In the genomic region with DNA sequence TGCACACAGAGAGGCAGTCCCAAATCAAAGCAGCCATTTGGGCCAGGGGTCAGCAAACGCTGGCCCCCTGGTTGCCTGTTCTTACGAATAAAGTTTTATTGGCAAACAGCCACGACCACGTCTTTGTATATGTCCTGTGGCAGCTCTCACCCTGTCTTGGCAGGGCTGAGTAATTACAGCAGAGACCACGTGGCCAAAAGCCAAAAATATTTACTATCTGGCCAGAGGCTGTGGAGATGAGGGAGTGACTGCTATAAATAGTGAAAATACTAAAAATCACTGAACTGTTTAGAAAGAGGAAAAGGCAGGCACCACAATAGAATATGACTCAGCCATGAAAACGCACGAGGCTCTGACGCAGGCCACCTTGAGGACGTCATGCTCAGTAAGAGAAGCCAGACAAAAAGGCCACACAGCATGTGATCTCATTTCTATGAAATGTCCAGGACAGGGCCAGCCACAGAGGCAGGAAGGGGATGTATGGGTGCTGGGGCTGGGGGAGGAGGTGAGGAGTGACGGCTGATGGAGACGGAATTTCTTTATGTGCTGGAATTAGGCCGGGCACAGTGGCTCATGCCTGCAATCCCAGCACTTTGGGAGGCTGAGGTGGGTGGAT, we compare ENCODE assay signal across 9 cellular contexts. TPM values are rescaled to one million over a fixed set of nuclear protein-coding genes. Genes with fewer than 3 reads are reported as not detected.
DNase-seq lines count a peak whose midpoint lies in the region; ATAC-seq and TF ChIP-seq lines count a peak whose summit lies in the region.
"Had no signal": no experiment of that assay in that cellular context is flagged by ENCODE, and none has a peak within 500 bp of the region (broad histone marks: within the 10 kb centered on the region; RNA-seq: fewer than 3 reads in every experiment).

No MANE protein-coding gene starts in this region.

- TF ChIP-seq CTCF in MCF 10A (IDR thresholded peaks at IDR 0.05; ENCODE audit: unreplicated experiment) (no peak), liver (IDR thresholded peaks at IDR 0.05; ENCODE audit: low read depth, low read length, missing input control) (no peak)

- H3K36me3 Mint-ChIP-seq in MCF 10A (ENCODE audit: insufficient read depth, unreplicated experiment), result peaks cover 92% of the 10 kb centered on the region

- H3K9ac ChIP-seq in liver (ENCODE audit: low read depth in 1 of 2, low read length in 2 of 2), result no peak overlapping the region

- H3K9me3 ChIP-seq in liver (ENCODE audit: control insufficient read depth in 4 of 4, low read length in 3 of 4), result no peaks in the 10 kb centered on the region

- DNase-seq in NCI-H2171 treated with DMSO at 0.1 percent for 48 hours (lab: John Stamatoyannopoulos, UW) (peak; percentile 12), NCI-H2171 (lab: John Stamatoyannopoulos, UW) (no peak), MCF 10A (ENCODE audit: unreplicated experiment) (peak; percentile 98), ureter (ENCODE audit: low spot score) (peak; percentile 72), iPS-NIHi7 (ENCODE audit: extremely low spot score) (no peak), NCI-H2227 (lab: John Stamatoyannopoulos, UW; ENCODE audit: unreplicated experiment) (no peak)

- H3K27ac Mint-ChIP-seq in MCF 10A (ENCODE audit: low read depth, unreplicated experiment), result peak overlapping the region; percentile 97

- no peak overlapping the region for H3K4me3 ChIP-seq in liver (ENCODE audit: low read depth in 1 of 3, low read length in 3 of 3)

- no peak for TF ChIP-seq RAD21 in liver (IDR thresholded peaks at IDR 0.05)

- WGBS in liver, result 55% methylated on average over 12 of the region's 12 CpGs

- H3K4me3 Mint-ChIP-seq in MCF 10A (ENCODE audit: unreplicated experiment), result peak overlapping the region; percentile 63

- H3K4me1 Mint-ChIP-seq in MCF 10A (ENCODE audit: insufficient read depth, unreplicated experiment), result peaks cover 7% of the 10 kb centered on the region

- H3K4me1 ChIP-seq in liver (ENCODE audit: control insufficient read depth in 4 of 4, insufficient read depth in 4 of 4, low read length in 3 of 4), result peaks cover 0 to 10% (median 1%) of the 10 kb centered on the region in 4 donors

- H3K27ac ChIP-seq in liver (ENCODE audit: low read depth in 1 of 2, low read length in 2 of 2), result peak overlapping the region; percentile 64 to 69
- H3K27ac ChIP-seq: C4-2B had no signal

- POLR2A ChIA-PET in MCF 10A (lab: Yijun Ruan, JAX), result interaction anchor here (1.1 to 1.5 kb wide), 3 partner anchors 18 to 50 kb away, joined by 5 to 6 read pairs (median 5); a partner anchor contains a TSS

- H3K27me3 ChIP-seq in liver (ENCODE audit: control insufficient read depth in 4 of 4, insufficient read depth in 4 of 4, low read length in 3 of 4), result no peaks in the 10 kb centered on the region

- no TSS peak for BruUV-seq in MCF 10A (replicated peaks; lab: Mats Ljungman, UMichigan)

- H3K27me3 Mint-ChIP-seq in MCF 10A (ENCODE audit: insufficient read depth, unreplicated experiment), result no peaks in the 10 kb centered on the region

- intact Hi-C loops in MCF 10A (cut with micrococcal nuclease), result no loop called here

- H3K36me3 ChIP-seq in liver (ENCODE audit: control insufficient read depth in 4 of 4, insufficient read depth in 3 of 4, low read depth in 1 of 4, low read length in 3 of 4), result peaks cover 25 to 64% (median 46%) of the 10 kb centered on the region in 4 donors

- H3K9me3 Mint-ChIP-seq in MCF 10A (ENCODE audit: unreplicated experiment), result no peaks in the 10 kb centered on the region

- CTCF ChIA-PET in MCF 10A (lab: Yijun Ruan, JAX), result interaction anchor here (0.6 to 1.3 kb wide), 3 partner anchors 11 to 22 kb away, joined by 3 to 4 read pairs (median 4); no protein-coding TSS in a partner anchor

- no peak for ATAC-seq in GM18909 (IDR thresholded peaks at IDR 0.05; ENCODE audit: poor library complexity, unreplicated experiment)

TF ChIP-seq in liver, 16 proteins besides CTCF, POLR2A, EP300 and RAD21:
- TF ChIP-seq GABPA (IDR thresholded peaks at IDR 0.05 in 1 of 2, conservative IDR thresholded peaks at IDR 0.05 in 1 of 2), result no peak
- TF ChIP-seq YY1 (IDR thresholded peaks at IDR 0.05), result no peak
- TF ChIP-seq HNF4A (conservative IDR thresholded peaks at IDR 0.05), result no peak
- TF ChIP-seq TAF1 (conservative IDR thresholded peaks at IDR 0.05), result no peak
- TF ChIP-seq NR2F2 (IDR thresholded peaks at IDR 0.05), result peak; percentile 12
- TF ChIP-seq JUND (IDR thresholded peaks at IDR 0.05), result peak in 1 of 2 donors; percentile 69
- TF ChIP-seq, protein P1, sequence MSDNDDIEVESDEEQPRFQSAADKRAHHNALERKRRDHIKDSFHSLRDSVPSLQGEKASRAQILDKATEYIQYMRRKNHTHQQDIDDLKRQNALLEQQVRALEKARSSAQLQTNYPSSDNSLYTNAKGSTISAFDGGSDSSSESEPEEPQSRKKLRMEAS (IDR thresholded peaks at IDR 0.05), result no peak

RNA-seq across cellular contexts. Expression of a gene that starts 29.4 kb away (rescaled TPM):
- total RNA-seq in MCF 10A (2022) (not detected in 2 replicates), liver (1 to 10 TPM in 1 of 2 donors, under 1 TPM in 1; 0.17 to 2.8 TPM), ureter (not detected)
- polyA plus RNA-seq in liver, result 10 to 100 TPM in 1 of 2 donors, 1 to 10 TPM in 1; 2.7 to 13.7 TPM

RNA-seq across cellular contexts. Expression of a gene that starts 32.3 kb away (rescaled TPM):
- total RNA-seq in MCF 10A (2022) (not detected in 2 replicates), liver (not detected), ureter (not detected)
- polyA plus RNA-seq in liver, result not detected

RNA-seq across cellular contexts. Expression of a gene that starts 49.6 kb away (rescaled TPM):
- 14.9 and 16.3 TPM in 2 replicates for total RNA-seq in MCF 10A (2022)
- total RNA-seq in liver, result 10 to 100 TPM in 1 of 2 donors, 1 to 10 TPM in 1; 8.1 to 12.0 TPM
- 10 to 100 TPM in 1 of 2 donors, 1 to 10 TPM in 1; 1.4 to 10.2 TPM for polyA plus RNA-seq in liver
- 7.1 TPM for total RNA-seq in ureter

RNA-seq across cellular contexts. Expression of a gene that starts 55.2 kb away (rescaled TPM):
- total RNA-seq in MCF 10A (2022), result 46.4 and 48.9 TPM in 2 replicates
- total RNA-seq in liver, result 10 to 100 TPM; 17.0 to 27.3 TPM
- polyA plus RNA-seq in liver, result 10 to 100 TPM; 18.0 to 22.5 TPM
- total RNA-seq in ureter, result 58.8 TPM

Comparison
In these comparisons a context has a peak if more than half of its experiments do, and no peak if none do; other contexts are left out.
1. DNase-seq: peak in NCI-H2171 treated with DMSO at 0.1 percent for 48 hours (single experiment), MCF 10A (single experiment) and ureter (single experiment); none in NCI-H2171 (single experiment), iPS-NIHi7 (single experiment) and NCI-H2227 (single experiment).